Comparison of ENCODE assay signal across 4 cellular contexts in genomic region chr14:19435852-19436251, GRCh38. TPM values are rescaled to one million over a fixed set of nuclear protein-coding genes. Genes with fewer than 3 reads are reported as not detected.
"Had no signal": no experiment of that assay in that cellular context is flagged by ENCODE, and none has a peak within 500 bp of the region (broad histone marks: within the 10 kb centered on the region; RNA-seq: fewer than 3 reads in every experiment).

No MANE protein-coding gene starts in this region.

RNA-seq across cellular contexts. Expression of gene POTEG, which starts 1.7 kb away (rescaled TPM):
- total RNA-seq: HT-29, IMR-90, K562 had no signal
- polyA plus RNA-seq: IgD-negative memory B cell, IMR-90, K562 had no signal
